ENCODE assay signal across 32 cellular contexts in the genomic region with DNA sequence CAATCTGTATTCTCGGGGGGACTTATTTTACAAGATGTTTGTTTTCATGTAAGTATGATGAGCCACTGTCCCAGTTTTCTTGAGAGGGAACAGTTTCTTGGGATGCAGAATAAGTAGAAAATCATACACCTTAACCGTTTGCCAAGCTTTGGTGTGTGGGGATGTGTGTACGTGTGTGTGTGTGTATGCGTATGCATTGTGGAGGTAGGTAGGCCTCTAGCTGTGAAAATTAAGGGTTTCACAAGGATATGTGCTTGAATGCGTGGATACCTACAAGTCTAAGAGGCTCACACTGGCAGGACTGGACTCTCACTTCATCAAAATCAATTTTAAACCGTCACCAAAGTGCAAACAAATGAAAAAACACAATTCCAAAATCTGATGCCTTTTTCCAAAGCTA.
"Had no signal": no experiment of that assay in that cellular context is flagged by ENCODE, and none has a peak within 500 bp of the region (broad histone marks: within the 10 kb centered on the region; RNA-seq: fewer than 3 reads in every experiment).

No MANE protein-coding gene starts in this region.

- H3K27me3 ChIP-seq: adrenal gland, body of pancreas, esophagus squamous epithelium, gastroesophageal sphincter, heart right ventricle, hepatocyte had no signal

- H3K4me3 Mint-ChIP-seq: activated B cell treated with CpG ODN at 0.5 μM for 24 hours; activated CD8-positive, alpha-beta T cell treated with anti-CD3 and anti-CD28 coated beads for 36 hours; activated naive CD4-positive, alpha-beta T cell treated with anti-CD3 and anti-CD28 coated beads for 36 hours; activated naive CD4-positive, alpha-beta T cell treated with anti-CD3 and anti-CD28 coated beads, Interleukin-2, amount 50 U/mL, for 24 hours; activated naive CD8-positive, alpha-beta T cell treated with anti-CD3 and anti-CD28 coated beads for 36 hours; activated naive CD8-positive, alpha-beta T cell treated with anti-CD3 and anti-CD28 coated beads, Interleukin-2, amount 50 U/mL, for 24 hours; activated T-helper 1 cell treated with anti-CD3 and anti-CD28 coated beads, Interleukin-12 subunit alpha, Interleukin-12 subunit beta, Interleukin-2, Interleukin-4 antibody, amounts not matched to agents 30 ng/mL and 10 ng/mL and 1 ng/mL, durations not matched to agents 14 hours and 24 hours and 36 hours; effector memory CD8-positive, alpha-beta T cell had no signal

- H3K4me1 Mint-ChIP-seq: activated B cell treated with CpG ODN at 0.5 μM for 24 hours; activated naive CD4-positive, alpha-beta T cell treated with anti-CD3 and anti-CD28 coated beads, Interleukin-2, amount 50 U/mL, for 24 hours; activated naive CD8-positive, alpha-beta T cell treated with anti-CD3 and anti-CD28 coated beads for 36 hours; activated naive CD8-positive, alpha-beta T cell treated with anti-CD3 and anti-CD28 coated beads, Interleukin-2, amount 50 U/mL, for 24 hours had no signal

- H3K4me2 ChIP-seq: hepatocyte had no signal

- H3K27ac Mint-ChIP-seq: activated B cell treated with CpG ODN at 0.5 μM for 24 hours; activated CD8-positive, alpha-beta T cell treated with anti-CD3 and anti-CD28 coated beads for 36 hours; activated naive CD4-positive, alpha-beta T cell treated with anti-CD3 and anti-CD28 coated beads for 36 hours; activated naive CD4-positive, alpha-beta T cell treated with anti-CD3 and anti-CD28 coated beads, Interleukin-2, amount 50 U/mL, for 24 hours; activated naive CD8-positive, alpha-beta T cell treated with anti-CD3 and anti-CD28 coated beads for 36 hours; activated naive CD8-positive, alpha-beta T cell treated with anti-CD3 and anti-CD28 coated beads, Interleukin-2, amount 50 U/mL, for 24 hours; activated T-helper 1 cell treated with anti-CD3 and anti-CD28 coated beads, Interleukin-12 subunit alpha, Interleukin-12 subunit beta, Interleukin-2, Interleukin-4 antibody, amounts not matched to agents 30 ng/mL and 10 ng/mL and 1 ng/mL, durations not matched to agents 14 hours and 24 hours and 36 hours; activated T-helper 2 cell treated with anti-CD3 and anti-CD28 coated beads, Interferon-gamma antibody, Interleukin-2, Interleukin-4, amounts not matched to agents 10 μg/mL and 5 μg/mL and 100 μg/mL, durations not matched to agents 14 hours and 24 hours and 36 hours; effector memory CD8-positive, alpha-beta T cell had no signal

- DNase-seq: activated B cell treated with CpG ODN at 0.5 μM for 24 hours; activated CD4-positive, alpha-beta T cell treated with anti-CD3 and anti-CD28 coated beads for 48 hours; activated CD4-positive, alpha-beta T cell treated with anti-CD3 and anti-CD28 coated beads, Interleukin-2, amount 50 U/mL, for 1 hour; activated CD4-positive, alpha-beta T cell treated with anti-CD3 and anti-CD28 coated beads, Interleukin-2, amount 50 U/mL, for 48 hours; activated CD8-positive, alpha-beta memory T cell treated with anti-CD3 and anti-CD28 coated beads for 24 hours; activated CD8-positive, alpha-beta T cell treated with anti-CD3 and anti-CD28 coated beads for 36 hours; activated effector memory CD4-positive, alpha-beta T cell treated with anti-CD3 and anti-CD28 coated beads, Interleukin-2, amount 50 U/mL, for 16 hours; activated naive CD4-positive, alpha-beta T cell treated with anti-CD3 and anti-CD28 coated beads for 36 hours; activated naive CD8-positive, alpha-beta T cell treated with anti-CD3 and anti-CD28 coated beads for 36 hours; activated naive CD8-positive, alpha-beta T cell treated with anti-CD3 and anti-CD28 coated beads, Interleukin-2, amount 50 U/mL, for 24 hours; activated T-cell treated with anti-CD3 and anti-CD28 coated beads, Interleukin-2, amount 50 U/mL, for 1 hour; activated T-cell treated with anti-CD3 and anti-CD28 coated beads, Interleukin-2, amount 50 U/mL, for 48 hours; adrenal gland; amygdala; aorta; body of pancreas; caudate nucleus; cortex of kidney; dermis blood vessel endothelial cell; effector CD4-positive, alpha-beta T cell; effector memory CD8-positive, alpha-beta T cell; erythroblast; esophagus squamous epithelium; foreskin melanocyte; heart right ventricle; T-helper 9 cell; WERI-Rb-1 had no signal

- H3K27ac ChIP-seq: adrenal gland, body of pancreas, esophagus squamous epithelium, gastroesophageal sphincter, heart right ventricle, hepatocyte, WERI-Rb-1 had no signal

- H3K79me2 ChIP-seq: hepatocyte had no signal

- H2AFZ ChIP-seq: hepatocyte had no signal

- H3K36me3 Mint-ChIP-seq: activated naive CD4-positive, alpha-beta T cell treated with anti-CD3 and anti-CD28 coated beads, Interleukin-2, amount 50 U/mL, for 24 hours; activated naive CD8-positive, alpha-beta T cell treated with anti-CD3 and anti-CD28 coated beads for 36 hours had no signal

- H3K9me3 ChIP-seq: adrenal gland, body of pancreas, esophagus squamous epithelium, gastroesophageal sphincter, heart right ventricle had no signal

- H3K36me3 ChIP-seq: adrenal gland, esophagus squamous epithelium, gastroesophageal sphincter, heart right ventricle, WERI-Rb-1 had no signal

- H3K4me3 ChIP-seq: adrenal gland, body of pancreas, esophagus squamous epithelium, gastroesophageal sphincter, heart right ventricle, hepatocyte had no signal

- H3K9me3 Mint-ChIP-seq: activated B cell treated with CpG ODN at 0.5 μM for 24 hours; activated CD8-positive, alpha-beta T cell treated with anti-CD3 and anti-CD28 coated beads for 36 hours; activated naive CD4-positive, alpha-beta T cell treated with anti-CD3 and anti-CD28 coated beads for 36 hours; activated naive CD4-positive, alpha-beta T cell treated with anti-CD3 and anti-CD28 coated beads, Interleukin-2, amount 50 U/mL, for 24 hours; activated naive CD8-positive, alpha-beta T cell treated with anti-CD3 and anti-CD28 coated beads for 36 hours; activated naive CD8-positive, alpha-beta T cell treated with anti-CD3 and anti-CD28 coated beads, Interleukin-2, amount 50 U/mL, for 24 hours; activated T-helper 1 cell treated with anti-CD3 and anti-CD28 coated beads, Interleukin-12 subunit alpha, Interleukin-12 subunit beta, Interleukin-2, Interleukin-4 antibody, amounts not matched to agents 30 ng/mL and 10 ng/mL and 1 ng/mL, durations not matched to agents 14 hours and 24 hours and 36 hours; activated T-helper 2 cell treated with anti-CD3 and anti-CD28 coated beads, Interferon-gamma antibody, Interleukin-2, Interleukin-4, amounts not matched to agents 10 μg/mL and 5 μg/mL and 100 μg/mL, durations not matched to agents 14 hours and 24 hours and 36 hours; effector memory CD8-positive, alpha-beta T cell had no signal

- H3K4me1 ChIP-seq: adrenal gland, body of pancreas, gastroesophageal sphincter had no signal

- H3K27me3 Mint-ChIP-seq: activated CD8-positive, alpha-beta T cell treated with anti-CD3 and anti-CD28 coated beads for 36 hours; activated naive CD4-positive, alpha-beta T cell treated with anti-CD3 and anti-CD28 coated beads, Interleukin-2, amount 50 U/mL, for 24 hours; activated naive CD8-positive, alpha-beta T cell treated with anti-CD3 and anti-CD28 coated beads for 36 hours; activated naive CD8-positive, alpha-beta T cell treated with anti-CD3 and anti-CD28 coated beads, Interleukin-2, amount 50 U/mL, for 24 hours had no signal
